ENCODE assay signal across 8 cellular contexts in the genomic region with DNA sequence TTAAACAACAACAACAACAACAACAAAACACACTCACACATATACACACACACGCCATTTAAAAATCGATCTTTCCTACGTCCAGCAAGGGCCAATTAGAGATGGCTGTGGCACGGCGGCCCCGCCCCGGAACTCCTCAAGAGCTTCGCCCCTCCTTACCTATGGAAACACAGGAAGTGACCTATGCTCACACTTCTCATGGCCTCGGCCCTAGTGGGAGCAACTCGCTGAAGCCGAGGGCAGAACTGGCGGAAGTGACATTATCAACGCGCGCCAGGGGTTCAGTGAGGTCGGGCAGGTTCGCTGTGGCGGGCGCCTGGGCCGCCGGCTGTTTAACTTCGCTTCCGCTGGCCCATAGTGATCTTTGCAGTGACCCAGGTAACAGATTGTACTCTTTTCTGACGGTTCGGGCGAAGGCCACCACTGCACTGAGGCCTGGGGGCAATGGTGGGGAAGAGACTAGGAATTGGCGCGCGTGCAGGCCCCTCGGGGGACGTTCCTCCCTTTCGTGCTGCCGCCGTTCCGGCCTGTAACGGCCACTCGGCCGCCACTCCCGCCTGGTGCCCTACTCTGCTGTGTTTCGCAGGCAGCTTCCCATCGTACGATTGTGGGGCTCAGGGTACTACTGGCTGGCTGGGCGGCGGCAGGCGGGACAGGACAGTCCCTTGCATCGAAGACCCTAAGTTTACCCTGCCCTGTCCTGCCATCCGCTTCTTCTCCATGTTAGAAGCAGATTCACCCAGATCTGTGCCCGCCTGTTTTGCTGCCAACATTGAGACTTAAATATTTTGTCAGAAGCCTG. TPM values are rescaled to one million over a fixed set of nuclear protein-coding genes. Genes with fewer than 3 reads are reported as not detected.
DNase-seq lines count a peak whose midpoint lies in the region; ATAC-seq, FAIRE-seq and TF ChIP-seq lines count a peak whose summit lies in the region.

A gene (plus strand): TSS at position 284 of the 802 bp plus-strand sequence. CDS start 2,661 bp downstream, outside the sequence.

- intact Hi-C loops in CD4-positive, alpha-beta T cell (cut with DNase I, micrococcal nuclease): loop anchor here (1.0 to 10.0 kb wide), 5 partner anchors 29 to 1342 kb away; a partner anchor contains a TSS
- intact Hi-C loops in dorsolateral prefrontal cortex (cut with DNase I): loop anchor here (1.0 to 5.0 kb wide), 6 partner anchors 30 to 852 kb away; a partner anchor contains a TSS
- intact Hi-C loops in HepG2 (cut with micrococcal nuclease; ENCODE audit: unreplicated experiment): loop anchor here (1.0 to 5.0 kb wide), 5 partner anchors 30 to 852 kb away; a partner anchor contains a TSS

- peak; percentile 91 to 98 (median 96) for DNase-seq in CD4-positive, alpha-beta T cell
- DNase-seq in NCI-H82 (lab: John Stamatoyannopoulos, UW) (peak; percentile 100), dorsolateral prefrontal cortex (peak; percentile 98 to 99 (median 99)), HepG2 (ENCODE audit: low spot score) (peak; percentile 100)
- peak; percentile 96 to 97 for DNase-seq in activated CD4-positive, alpha-beta T cell treated with anti-CD3 and anti-CD28 coated beads, Interleukin-2, amount 50 U/mL, for 48 hours
- DNase-seq in stimulated activated CD4-positive, alpha-beta T cell treated with anti-CD3 and anti-CD28 coated beads, Interleukin-4, amount 100 ng/mL, for 1 hour: peak; percentile 95

- H3K4me2 ChIP-seq in HepG2 (ENCODE audit: low read depth, low read length): peak within 1 kb of the TSS; percentile 98

- H3K4me3 ChIP-seq in dorsolateral prefrontal cortex: peak within 1 kb of the TSS; percentile 68 to 100 (median 94)
- H3K4me3 ChIP-seq in HepG2 (replicated peaks in 1 of 3; ENCODE audit: insufficient read depth in 1 of 3, low read depth in 2 of 3, low read length in 3 of 3): peak within 1 kb of the TSS; percentile 98 to 99 (median 98)

- BruUV-seq in HepG2 (replicated peaks; lab: Mats Ljungman, UMichigan): TSS peak; percentile 68

- H3K9me3 Mint-ChIP-seq in CD4-positive, alpha-beta T cell: no peaks in the 10 kb centered on the region

- TF ChIP-seq EP300 in HepG2 (IDR thresholded peaks at IDR 0.05; ENCODE audit: low read depth in 2 of 2, low read length in 2 of 2) (peak in 1 of 2 experiments; percentile 40; a peak in 2 of 4 replicates), HepG2 (CRISPR knock-in tag; IDR thresholded peaks at IDR 0.05; ENCODE audit: borderline replicate concordance) (no peak)

- WGBS in HepG2 (ENCODE audit: low lambda C conversion rate): 2% methylated on average over 46 of the region's 48 CpGs

- peak; percentile 90 for ATAC-seq in CD4-positive, alpha-beta T cell (ENCODE audit: poor library complexity)
- ATAC-seq in GM19452 (IDR thresholded peaks at IDR 0.05; ENCODE audit: unreplicated experiment) (peak; percentile 94), HG03575 (IDR thresholded peaks at IDR 0.05; ENCODE audit: extremely low read depth, insufficient number of reproducible peaks, low FRiP score, unreplicated experiment) (peak; percentile 94), HepG2 (peak; percentile 92)

- H4K20me1 ChIP-seq in HepG2 (ENCODE audit: insufficient read depth, low read length): peaks cover 39% of the 10 kb centered on the region

- H3K9ac ChIP-seq in HepG2 (ENCODE audit: insufficient read depth, low read depth, low read length): peak within 1 kb of the TSS; percentile 96

- H3K27ac Mint-ChIP-seq in CD4-positive, alpha-beta T cell: no peak within 1 kb of the TSS

- peaks cover 5 to 25% of the 10 kb centered on the region in 2 experiments; a peak in 3 of 5 replicates for H3K36me3 ChIP-seq in HepG2 (replicated peaks in 1 of 2; ENCODE audit: control insufficient read depth in 1 of 2, insufficient read depth in 2 of 2, low read length in 2 of 2)

- H3K4me1 ChIP-seq in HepG2 (ENCODE audit: insufficient read depth, low read length): peaks cover 50% of the 10 kb centered on the region

- no peaks in the 10 kb centered on the region for H3K27me3 Mint-ChIP-seq in CD4-positive, alpha-beta T cell

- POLR2A ChIA-PET in CD4-positive, alpha-beta T cell (lab: Charles Lee): interaction anchor here (0.6 to 3.8 kb wide), 18 partner anchors 8 to 852 kb away, joined by 3 to 100 read pairs (median 6); a partner anchor contains a TSS
- POLR2A ChIA-PET in HepG2 (lab: Yijun Ruan, JAX): interaction anchor here (0.6 to 3.1 kb wide), 14 partner anchors 11 to 852 kb away, joined by 3 to 22 read pairs (median 4); a partner anchor contains a TSS

- peak within 1 kb of the TSS; percentile 99 for H2AFZ ChIP-seq in HepG2 (ENCODE audit: low read length)

- peak; percentile 96 for FAIRE-seq in HepG2 (lab: Jason Lieb, UNC)

- in situ Hi-C loops in HepG2 (cut with HindIII; ENCODE audit: extremely low pct_ligation_motif_present, low pct_unique_long_range_greater_than_20kb): loop anchor here (5.0 kb wide), 1 partner anchor 802 kb away; a partner anchor contains a TSS

- H3K4me3 Mint-ChIP-seq in CD4-positive, alpha-beta T cell: no peak within 1 kb of the TSS

- H3K4me1 Mint-ChIP-seq in CD4-positive, alpha-beta T cell (ENCODE audit: low read depth): peaks cover 27% of the 10 kb centered on the region

- peak; percentile 40; the same call in 1 of the 2 replicates for TF ChIP-seq RAD21 in HepG2 (CRISPR knock-in tag; IDR thresholded peaks at IDR 0.05)

- no peak for TF ChIP-seq CTCF in CD4-positive, alpha-beta T cell (IDR thresholded peaks at IDR 0.05)
- TF ChIP-seq CTCF in dorsolateral prefrontal cortex (IDR thresholded peaks at IDR 0.05 in 54 of 56, conservative IDR thresholded peaks at IDR 0.05 in 2 of 56; ENCODE audit: low read depth in 1 of 56, partially characterized antibody in 56 of 56) (peak in 27 of 56 donors; percentile 5 to 51 (median 37)), HepG2 (CRISPR knock-in tag; IDR thresholded peaks at IDR 0.05) (peak; percentile 26; the same call in 1 of the 2 replicates)

- peaks cover 74% of the 10 kb centered on the region for H3K79me2 ChIP-seq in HepG2 (ENCODE audit: insufficient read depth, low read length)

- peak; percentile 75 to 93 for TF ChIP-seq POLR2A in HepG2 (IDR thresholded peaks at IDR 0.05; ENCODE audit: insufficient read depth in 1 of 2, low read depth in 2 of 2, low read length in 2 of 2)

- peaks cover 35% of the 10 kb centered on the region for H3K36me3 Mint-ChIP-seq in CD4-positive, alpha-beta T cell (ENCODE audit: low read depth)

- CTCF ChIA-PET in CD4-positive, alpha-beta T cell (lab: Charles Lee): interaction anchor here (0.7 to 2.3 kb wide), 2 partner anchors 30 to 722 kb away, joined by 3 to 9 read pairs; a partner anchor contains a TSS
- CTCF ChIA-PET in HepG2 (lab: Yijun Ruan, JAX; ENCODE audit: low intra/inter-chr PET ratio, low total read pairs): no interaction called here

- H3K27me3 ChIP-seq in CD4-positive, alpha-beta T cell (ENCODE audit: control insufficient read depth, insufficient read depth, low read length): no peaks in the 10 kb centered on the region
- H3K27me3 ChIP-seq in dorsolateral prefrontal cortex (no peaks in the 10 kb centered on the region), HepG2 (ENCODE audit: control insufficient read depth in 1 of 2, insufficient read depth in 2 of 2, low read length in 2 of 2) (peaks cover 0 to 5% of the 10 kb centered on the region in 2 experiments; a peak in 1 of 5 replicates)

- no peaks in the 10 kb centered on the region for H3K9me3 ChIP-seq in CD4-positive, alpha-beta T cell (ENCODE audit: control insufficient read depth, low read length)
- H3K9me3 ChIP-seq in HepG2 (ENCODE audit: low read length): no peaks in the 10 kb centered on the region

- peak within 1 kb of the TSS; percentile 93 for H3K27ac ChIP-seq in CD4-positive, alpha-beta T cell (ENCODE audit: low read depth, low read length)
- H3K27ac ChIP-seq in dorsolateral prefrontal cortex (peak within 1 kb of the TSS; percentile 70 to 98 (median 93)), HepG2 (ENCODE audit: extremely low read length, insufficient read depth, low read length) (peak within 1 kb of the TSS; percentile 95)

TF ChIP-seq in HepG2, 621 proteins besides CTCF, POLR2A, EP300 and RAD21 (continues in another document):
- TF ChIP-seq ZFP82 (CRISPR knock-in tag; IDR thresholded peaks at IDR 0.05; ENCODE audit: borderline replicate concordance) (0 out of 2 replicates have a peak, but pooled peaks have one; percentile 20), SMARCC2 (IDR thresholded peaks at IDR 0.05) (no peak), EED (CRISPR knock-in tag; IDR thresholded peaks at IDR 0.05) (no peak; the same call in 1 of the 2 replicates), NFE2 (CRISPR knock-in tag; IDR thresholded peaks at IDR 0.05) (no peak), ZNF709 (CRISPR knock-in tag; IDR thresholded peaks at IDR 0.05) (no peak; the same call in 1 of the 2 replicates), REPIN1 (CRISPR knock-in tag; IDR thresholded peaks at IDR 0.05; ENCODE audit: borderline replicate concordance, low read depth) (peak; percentile 66; the same call in 1 of the 2 replicates), TOPORS (CRISPR knock-in tag; IDR thresholded peaks at IDR 0.05) (0 out of 2 replicates have a peak, but pooled peaks have one; percentile 28), ARNT (IDR thresholded peaks at IDR 0.05) (no peak)

RNA-seq across cellular contexts. Expression of the gene that starts here (rescaled TPM):
- total RNA-seq in CD4-positive, alpha-beta T cell: 10 to 100 TPM; 12.6 to 14.1 TPM
- total RNA-seq in dorsolateral prefrontal cortex: 10 to 100 TPM; 11.6 to 21.6 (median 16.2) TPM
- 21.7 and 25.9 TPM in 2 replicates for total RNA-seq in HepG2 (2016; rRNA removed; fragmentation: Illumina TruSeq; extraction: Trizol)
- total RNA-seq in HepG2 (2016; cell fraction: cytosol; rRNA removed; fragmentation: Illumina TruSeq; extraction: Trizol; ENCODE audit: low read depth): 11.0 and 12.3 TPM in 2 replicates
- total RNA-seq in HepG2 (2016; cell fraction: insoluble cytoplasmic fraction; rRNA removed; fragmentation: Illumina TruSeq; extraction: Trizol): 23.7 and 24.0 TPM in 2 replicates
- total RNA-seq in HepG2 (2016; cell fraction: membrane; rRNA removed; fragmentation: Illumina TruSeq; extraction: Trizol): 19.4 and 20.4 TPM in 2 replicates
- 16.2 and 17.8 TPM in 2 replicates for total RNA-seq in HepG2 (2016; cell fraction: nucleus; rRNA removed; fragmentation: Illumina TruSeq; extraction: Trizol)
- 28.1 and 28.6 TPM in 2 replicates for polyA plus RNA-seq in HepG2 (2011; rRNA removed)
- polyA plus RNA-seq in HepG2 (2011; cell fraction: cytosol; rRNA removed): 15.5 and 17.2 TPM in 2 replicates
- 25.9 and 40.6 TPM in 2 replicates for polyA plus RNA-seq in HepG2 (2011; cell fraction: nucleus; rRNA removed)
- 16.9 and 20.2 TPM in 2 replicates for polyA plus RNA-seq in HepG2 (2012)
- 7.1 and 9.0 TPM in 2 replicates for polyA plus RNA-seq in HepG2 (2016; cell fraction: cytosol; fragmentation: Illumina TruSeq; extraction: Trizol; ENCODE audit: low read depth)
- polyA plus RNA-seq in HepG2 (2016; cell fraction: insoluble cytoplasmic fraction; fragmentation: Illumina TruSeq; extraction: Trizol; ENCODE audit: low read depth): 35.2 and 37.1 TPM in 2 replicates
- polyA plus RNA-seq in HepG2 (2016; cell fraction: membrane; fragmentation: Illumina TruSeq; extraction: Trizol; ENCODE audit: low read depth): 11.8 and 16.0 TPM in 2 replicates
- 33.3 and 36.4 TPM in 2 replicates for polyA plus RNA-seq in HepG2 (2016; cell fraction: nucleus; fragmentation: Illumina TruSeq; extraction: Trizol; ENCODE audit: insufficient read depth, low read depth)
- 19.7 and 25.0 TPM in 2 replicates for polyA minus RNA-seq in HepG2 (2011; rRNA and poly(A)+ RNA removed; ENCODE audit: low replicate concordance)
- 11.2 and 12.2 TPM in 2 replicates for polyA minus RNA-seq in HepG2 (2011; cell fraction: cytosol; rRNA and poly(A)+ RNA removed)
- 22.9 and 24.2 TPM in 2 replicates for polyA minus RNA-seq in HepG2 (2011; cell fraction: nucleus; rRNA and poly(A)+ RNA removed)

Comparison
In these comparisons a context has a peak if more than half of its experiments do, and no peak if none do; other contexts are left out.
1. Peak in every context shown above with its lines: DNase-seq, ATAC-seq, H3K4me3 ChIP-seq and H3K27ac ChIP-seq.